Comparison of ENCODE assay signal across 16 cellular contexts in the genomic region with DNA sequence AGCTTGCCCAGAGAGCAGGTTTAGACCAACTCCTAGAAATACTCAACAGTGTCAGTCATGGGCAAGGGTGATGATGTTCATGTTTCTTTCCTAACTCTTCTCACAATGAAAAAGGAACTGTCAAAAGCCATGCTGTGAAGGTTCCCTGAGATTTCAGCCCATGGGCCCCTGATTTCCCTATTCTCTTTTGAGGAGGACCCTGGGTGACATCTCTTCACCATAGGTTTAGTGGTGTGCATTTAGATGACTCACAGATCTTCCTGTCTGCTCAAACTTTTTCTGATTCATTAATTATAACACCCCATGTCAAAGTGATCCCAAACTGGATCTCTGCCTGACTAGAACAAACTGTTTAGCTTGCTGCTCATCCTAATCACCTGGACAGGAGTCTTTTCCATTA.
DNase-seq lines count a peak whose midpoint lies in the region; ATAC-seq and TF ChIP-seq lines count a peak whose summit lies in the region.
"Had no signal": no experiment of that assay in that cellular context is flagged by ENCODE, and none has a peak within 500 bp of the region (broad histone marks: within the 10 kb centered on the region; RNA-seq: fewer than 3 reads in every experiment).

No MANE protein-coding gene starts in this region.

- no peak for TF ChIP-seq POLR2A in spleen (IDR thresholded peaks at IDR 0.05)

- no peaks in the 10 kb centered on the region for H3K27me3 ChIP-seq in upper lobe of right lung
- H3K27me3 ChIP-seq in spleen (replicated peaks in 1 of 7) = no peaks in the 10 kb centered on the region

- H3K27ac Mint-ChIP-seq in activated naive CD4-positive, alpha-beta T cell treated with anti-CD3 and anti-CD28 coated beads, Interleukin-2, amount 50 U/mL, for 72 hours = peak overlapping the region in 1 of 2 donors; percentile 4
- H3K27ac Mint-ChIP-seq in dendritic cell treated with granulocyte-macrophage colony-stimulating factor and Interleukin-4, amounts not matched to agents 40 ng/mL and 50 ng/mL, for 4 days = peak overlapping the region; percentile 3
- H3K27ac Mint-ChIP-seq in activated CD4-positive, alpha-beta T cell treated with anti-CD3 and anti-CD28 coated beads, Interleukin-2, amount 10 ng/mL, durations not matched to agents 24 days and 14 days = no peak overlapping the region
- H3K27ac Mint-ChIP-seq: activated naive CD8-positive, alpha-beta T cell treated with anti-CD3 and anti-CD28 coated beads, Interleukin-2, amount 10 ng/mL, durations not matched to agents 7 days and 5 days had no signal

- H3K9me3 ChIP-seq in upper lobe of right lung = no peaks in the 10 kb centered on the region
- no peaks in the 10 kb centered on the region for H3K9me3 ChIP-seq in spleen
- H3K9me3 ChIP-seq: Caco-2 had no signal

- intact Hi-C loops in dendritic cell treated with granulocyte-macrophage colony-stimulating factor and Interleukin-4, amounts not matched to agents 40 ng/mL and 50 ng/mL, for 4 days (cut with micrococcal nuclease) = loop anchor here (5.0 kb wide), 1 partner anchor 33 kb away; no protein-coding TSS in a partner anchor
- intact Hi-C loops in upper lobe of right lung (cut with DNase I) (no loop called here), spleen (cut with DNase I; ENCODE audit: low total_unique reads) (no loop called here)
- intact Hi-C loops in activated CD4-positive, alpha-beta T cell treated with anti-CD3 and anti-CD28 coated beads, Interleukin-2, amount 10 ng/mL, durations not matched to agents 24 days and 14 days (cut with micrococcal nuclease) = no loop called here

- peaks cover 40% of the 10 kb centered on the region for H3K4me1 Mint-ChIP-seq in dendritic cell treated with granulocyte-macrophage colony-stimulating factor and Interleukin-4, amounts not matched to agents 40 ng/mL and 50 ng/mL, for 4 days (ENCODE audit: low read depth)
- H3K4me1 Mint-ChIP-seq in activated CD4-positive, alpha-beta T cell treated with anti-CD3 and anti-CD28 coated beads, Interleukin-2, amount 10 ng/mL, durations not matched to agents 24 days and 14 days = peaks cover 18% of the 10 kb centered on the region

- H3K4me3 ChIP-seq in upper lobe of right lung (no peak overlapping the region), spleen (no peak overlapping the region)
- H3K4me3 ChIP-seq: GM12878 had no signal

- no peaks in the 10 kb centered on the region for H3K27me3 Mint-ChIP-seq in dendritic cell treated with granulocyte-macrophage colony-stimulating factor and Interleukin-4, amounts not matched to agents 40 ng/mL and 50 ng/mL, for 4 days
- H3K27me3 Mint-ChIP-seq in activated CD4-positive, alpha-beta T cell treated with anti-CD3 and anti-CD28 coated beads, Interleukin-2, amount 10 ng/mL, durations not matched to agents 24 days and 14 days = no peaks in the 10 kb centered on the region
- H3K27me3 Mint-ChIP-seq: activated naive CD8-positive, alpha-beta T cell treated with anti-CD3 and anti-CD28 coated beads, Interleukin-2, amount 10 ng/mL, durations not matched to agents 7 days and 5 days had no signal

- H3K9me3 Mint-ChIP-seq in activated naive CD4-positive, alpha-beta T cell treated with anti-CD3 and anti-CD28 coated beads, Interleukin-2, amount 50 U/mL, for 72 hours = no peaks in the 10 kb centered on the region
- H3K9me3 Mint-ChIP-seq in dendritic cell treated with granulocyte-macrophage colony-stimulating factor and Interleukin-4, amounts not matched to agents 40 ng/mL and 50 ng/mL, for 4 days = no peaks in the 10 kb centered on the region
- H3K9me3 Mint-ChIP-seq in activated CD4-positive, alpha-beta T cell treated with anti-CD3 and anti-CD28 coated beads, Interleukin-2, amount 10 ng/mL, durations not matched to agents 24 days and 14 days = no peaks in the 10 kb centered on the region
- H3K9me3 Mint-ChIP-seq: activated naive CD8-positive, alpha-beta T cell treated with anti-CD3 and anti-CD28 coated beads, Interleukin-2, amount 10 ng/mL, durations not matched to agents 7 days and 5 days had no signal

- no peaks in the 10 kb centered on the region for H3K36me3 ChIP-seq in upper lobe of right lung
- no peaks in the 10 kb centered on the region for H3K36me3 ChIP-seq in spleen

- TF ChIP-seq CTCF in upper lobe of right lung (IDR thresholded peaks at IDR 0.05) = no peak
- TF ChIP-seq CTCF in spleen (IDR thresholded peaks at IDR 0.05 in 8 of 11, conservative IDR thresholded peaks at IDR 0.05 in 3 of 11) = no peak

- DNase-seq in activated naive CD4-positive, alpha-beta T cell treated with anti-CD3 and anti-CD28 coated beads, Interleukin-2, amount 50 U/mL, for 72 hours (ENCODE audit: low spot score in 2 of 2) = peak in 1 of 2 donors; percentile 6
- no peak for DNase-seq in activated naive CD4-positive, alpha-beta T cell treated with Interleukin-2 at 50 U/mL for 16 hours
- DNase-seq in NOMO-1 treated with DMSO at 0.1 percent for 48 hours (lab: John Stamatoyannopoulos, UW; ENCODE audit: unreplicated experiment) (peak; percentile 82), upper lobe of right lung (no peak), spleen (no peak), NCI-H524 treated with DMSO at 0.1 percent for 48 hours (lab: John Stamatoyannopoulos, UW) (no peak)
- no peak for DNase-seq in activated CD4-positive, alpha-beta T cell treated with anti-CD3 and anti-CD28 coated beads, Interleukin-2, amount 10 ng/mL, durations not matched to agents 24 days and 14 days
- DNase-seq: activated naive CD8-positive, alpha-beta T cell treated with anti-CD3 and anti-CD28 coated beads, Interleukin-2, amount 10 ng/mL, durations not matched to agents 7 days and 5 days; Caco-2; midbrain; NCI-H1436 treated with DMSO at 0.1 percent for 48 hours; NCI-H345; occipital lobe; right cardiac atrium had no signal

- no peak overlapping the region for H3K4me3 Mint-ChIP-seq in dendritic cell treated with granulocyte-macrophage colony-stimulating factor and Interleukin-4, amounts not matched to agents 40 ng/mL and 50 ng/mL, for 4 days
- no peak overlapping the region for H3K4me3 Mint-ChIP-seq in activated CD4-positive, alpha-beta T cell treated with anti-CD3 and anti-CD28 coated beads, Interleukin-2, amount 10 ng/mL, durations not matched to agents 24 days and 14 days
- H3K4me3 Mint-ChIP-seq: activated naive CD8-positive, alpha-beta T cell treated with anti-CD3 and anti-CD28 coated beads, Interleukin-2, amount 10 ng/mL, durations not matched to agents 7 days and 5 days had no signal

- peak; percentile 66 to 80 for ATAC-seq in activated naive CD4-positive, alpha-beta T cell treated with anti-CD3 and anti-CD28 coated beads, Interleukin-2, amount 50 U/mL, for 72 hours
- peak; percentile 33 for ATAC-seq in upper lobe of right lung
- ATAC-seq: GM12878, right cardiac atrium had no signal

- H3K27ac ChIP-seq in upper lobe of right lung = no peak overlapping the region
- peak overlapping the region in 2 of 8 donors; percentile 28 to 47 for H3K27ac ChIP-seq in spleen

- H3K4me1 ChIP-seq in upper lobe of right lung (no peaks in the 10 kb centered on the region), spleen (peaks cover 6 to 57% (median 48%) of the 10 kb centered on the region in 6 donors)
- H3K4me1 ChIP-seq: Caco-2 had no signal

- H3K36me3 Mint-ChIP-seq in activated naive CD4-positive, alpha-beta T cell treated with anti-CD3 and anti-CD28 coated beads, Interleukin-2, amount 50 U/mL, for 72 hours = no peaks in the 10 kb centered on the region
- H3K36me3 Mint-ChIP-seq in dendritic cell treated with granulocyte-macrophage colony-stimulating factor and Interleukin-4, amounts not matched to agents 40 ng/mL and 50 ng/mL, for 4 days (ENCODE audit: low read depth) = no peaks in the 10 kb centered on the region
- no peaks in the 10 kb centered on the region for H3K36me3 Mint-ChIP-seq in activated CD4-positive, alpha-beta T cell treated with anti-CD3 and anti-CD28 coated beads, Interleukin-2, amount 10 ng/mL, durations not matched to agents 24 days and 14 days (ENCODE audit: low read depth)
- H3K36me3 Mint-ChIP-seq: activated naive CD8-positive, alpha-beta T cell treated with anti-CD3 and anti-CD28 coated beads, Interleukin-2, amount 10 ng/mL, durations not matched to agents 7 days and 5 days had no signal
